ENCODE assay signal across 27 cellular contexts in genomic region chr14:88952901-88953300, GRCh38.
"Had no signal": no experiment of that assay in that cellular context is flagged by ENCODE, and none has a peak within 500 bp of the region (broad histone marks: within the 10 kb centered on the region; RNA-seq: fewer than 3 reads in every experiment).

No MANE protein-coding gene starts in this region.

- ATAC-seq: activated CD4-positive, CD25-positive, alpha-beta regulatory T cell treated with anti-CD3 and anti-CD28 coated beads, Interleukin-2, amount 50 U/mL, for 24 hours; activated naive CD4-positive, alpha-beta T cell treated with anti-CD3 and anti-CD28 coated beads, Interleukin-2, amount 50 U/mL, for 72 hours; activated T-cell treated with anti-CD3 and anti-CD28 coated beads, Interleukin-2, amount 50 U/mL, for 4 hours; body of pancreas; PC-3; WTC11 had no signal

- DNase-seq: activated CD4-positive, alpha-beta memory T cell treated with anti-CD3 and anti-CD28 coated beads for 36 hours; activated CD4-positive, alpha-beta T cell treated with anti-CD3 and anti-CD28 coated beads for 4 hours; activated CD4-positive, alpha-beta T cell treated with anti-CD3 and anti-CD28 coated beads, Interleukin-2, amount 50 U/mL, for 1 hour; activated CD8-positive, alpha-beta memory T cell treated with anti-CD3 and anti-CD28 coated beads, Interleukin-2, amount 50 U/mL, for 4 hours; activated gamma-delta T cell treated with Interleukin-2 at 50 U/mL for 16 hours; activated naive CD4-positive, alpha-beta T cell treated with anti-CD3 and anti-CD28 coated beads for 36 hours; activated T-cell treated with anti-CD3 and anti-CD28 coated beads for 4 hours; activated T-cell treated with anti-CD3 and anti-CD28 coated beads, Interleukin-2, amount 50 U/mL, for 4 hours; body of pancreas; Kasumi-1; KG1; MM.1S; MV-4-11; NCI-H1092; NCI-H1436 treated with DMSO at 0.1 percent for 48 hours; NCI-H187 treated with DMSO at 0.1 percent for 48 hours; NCI-H2081; NCI-H345; NCI-H524 treated with DMSO at 0.1 percent for 48 hours; PC-3; Peyer's patch; RPMI8226; SHP77 treated with DMSO at 0.1 percent for 48 hours; SK-N-SH had no signal
